In genomic region chr15:23354448-23354847, GRCh38 we compare ENCODE assay signal across 10 cellular contexts. TPM values are rescaled to one million over a fixed set of nuclear protein-coding genes. Genes with fewer than 3 reads are reported as not detected.
DNase-seq lines count a peak whose midpoint lies in the region; TF ChIP-seq lines count a peak whose summit lies in the region.
"Not testable (repeated sequence)": the region's sequence is repeated elsewhere in the genome, so short reads cannot be mapped to it uniquely, and the experiment has no call there.
"Had no signal": no experiment of that assay in that cellular context is flagged by ENCODE, and none has a peak within 500 bp of the region (broad histone marks: within the 10 kb centered on the region; RNA-seq: fewer than 3 reads in every experiment).

Gene GOLGA8S (plus strand): TSS chr15:23354748. CDS start chr15:23354810, 62 bp downstream.

- H3K9me3 ChIP-seq in testis: not testable (repeated sequence)

- no CpG with 5 or more reads among the region's 8 CpGs for WGBS in testis, 2 donors

- TF ChIP-seq POLR2A in testis (IDR thresholded peaks at IDR 0.05): not testable (repeated sequence)

- not testable (repeated sequence) for DNase-seq in testis

- not testable (repeated sequence) for H3K4me3 ChIP-seq in testis

- intact Hi-C loops in testis (cut with DNase I; ENCODE audit: low total_unique reads): not testable (repeated sequence)

- not testable (repeated sequence) for H3K27ac ChIP-seq in testis

- not testable (repeated sequence) for H3K27me3 ChIP-seq in testis

- H3K36me3 ChIP-seq in testis (ENCODE audit: low read depth, missing control alignments): not testable (repeated sequence)

- not testable (repeated sequence) for H3K4me1 ChIP-seq in testis

- TF ChIP-seq CTCF in testis (IDR thresholded peaks at IDR 0.05): not testable (repeated sequence)

RNA-seq across cellular contexts. Expression of gene GOLGA8S, which starts in this region (rescaled TPM):
- 10 to 100 TPM in 1 of 2 donors, 1 to 10 TPM in 1; 9.2 to 33.9 TPM for total RNA-seq in testis
- polyA plus RNA-seq in testis (ENCODE audit: insufficient read depth, low read depth, low replicate concordance): 15.5 TPM
- total RNA-seq: A172; A673; B cell; Caco-2; CD4-positive, CD25-positive, alpha-beta regulatory T cell; Daoy had no signal
- polyA plus RNA-seq: CD14-positive monocyte; CD4-positive, alpha-beta memory T cell; CD4-positive, CD25-positive, alpha-beta regulatory T cell; CD8-positive, alpha-beta memory T cell had no signal
